Comparison of ENCODE assay signal across 16 cellular contexts in genomic region chr22:38601221-38601764, GRCh38. TPM values are rescaled to one million over a fixed set of nuclear protein-coding genes. Genes with fewer than 3 reads are reported as not detected.
DNase-seq lines count a peak whose midpoint lies in the region; ATAC-seq and TF ChIP-seq lines count a peak whose summit lies in the region.
"Had no signal": no experiment of that assay in that cellular context is flagged by ENCODE, and none has a peak within 500 bp of the region (broad histone marks: within the 10 kb centered on the region; RNA-seq: fewer than 3 reads in every experiment).

No MANE protein-coding gene starts in this region.

- no peaks in the 10 kb centered on the region for H3K27me3 ChIP-seq in testis

- H3K27me3 Mint-ChIP-seq in glutamatergic neuron (ENCODE audit: unreplicated experiment) = no peaks in the 10 kb centered on the region
- no peaks in the 10 kb centered on the region for H3K27me3 Mint-ChIP-seq in nephron progenitor cell (ENCODE audit: low read depth, poor library complexity)
- H3K27me3 Mint-ChIP-seq: CD4-positive, alpha-beta T cell had no signal

- H3K4me1 Mint-ChIP-seq in glutamatergic neuron (ENCODE audit: low read depth, unreplicated experiment) (peaks cover 2% of the 10 kb centered on the region), nephron progenitor cell (peaks cover 1% of the 10 kb centered on the region)
- H3K4me1 Mint-ChIP-seq in stimulated activated effector memory CD8-positive, alpha-beta T cell treated with anti-CD3 and anti-CD28 coated beads, Interleukin-12 subunit alpha, Interleukin-12 subunit beta, amount 100 ng/mL, for 72 hours = no peaks in the 10 kb centered on the region

- H3K36me3 ChIP-seq in testis (ENCODE audit: low read depth, missing control alignments) = no peaks in the 10 kb centered on the region

- 94 to 95% methylated on average over 2 of the region's 2 CpGs for WGBS in testis, 2 donors

- DNase-seq in NCI-H82 (lab: John Stamatoyannopoulos, UW) (peak; percentile 28), NCI-H82 treated with DMSO at 0.1 percent for 48 hours (lab: John Stamatoyannopoulos, UW; ENCODE audit: unreplicated experiment) (no peak), glutamatergic neuron (no peak), nephron progenitor cell (no peak), GM13976 (ENCODE audit: low spot score) (no peak), testis (no peak)
- DNase-seq in stimulated activated effector memory CD8-positive, alpha-beta T cell treated with anti-CD3 and anti-CD28 coated beads, Interleukin-12 subunit alpha, Interleukin-12 subunit beta, amount 100 ng/mL, for 72 hours (ENCODE audit: low spot score in 2 of 2) = no peak
- DNase-seq: AML-193; Caco-2; CD4-positive, alpha-beta T cell; HCEC 1CT had no signal

- H3K9me3 ChIP-seq in testis = no peaks in the 10 kb centered on the region
- H3K9me3 ChIP-seq: A549, Caco-2 had no signal

- H3K27ac ChIP-seq in testis = no peak overlapping the region
- H3K27ac ChIP-seq: 22Rv1, A549, C4-2B had no signal

- TF ChIP-seq CTCF in glutamatergic neuron (IDR thresholded peaks at IDR 0.05; ENCODE audit: partially characterized antibody, unreplicated experiment) (no peak), nephron progenitor cell (IDR thresholded peaks at IDR 0.05) (no peak), GM13976 (IDR thresholded peaks at IDR 0.05; ENCODE audit: borderline replicate concordance, control extremely low read depth, extremely low read depth, insufficient read depth, missing control alignments) (no peak), testis (IDR thresholded peaks at IDR 0.05) (no peak)

- H3K27ac Mint-ChIP-seq in glutamatergic neuron (ENCODE audit: unreplicated experiment) = peak overlapping the region; percentile 1
- peak overlapping the region; percentile 10 for H3K27ac Mint-ChIP-seq in nephron progenitor cell
- H3K27ac Mint-ChIP-seq in stimulated activated effector memory CD8-positive, alpha-beta T cell treated with anti-CD3 and anti-CD28 coated beads, Interleukin-12 subunit alpha, Interleukin-12 subunit beta, amount 100 ng/mL, for 72 hours = no peak overlapping the region
- H3K27ac Mint-ChIP-seq: CD4-positive, alpha-beta T cell; GM23338 had no signal

- in situ Hi-C loops in GM13976 (cut with MboI; ENCODE audit: low sequenced_read_pairs, unreplicated experiment) = no loop called here

- intact Hi-C loops in testis (cut with DNase I; ENCODE audit: low total_unique reads) = no loop called here

- no peaks in the 10 kb centered on the region for H3K9me3 Mint-ChIP-seq in glutamatergic neuron (ENCODE audit: unreplicated experiment)
- no peaks in the 10 kb centered on the region for H3K9me3 Mint-ChIP-seq in nephron progenitor cell
- no peaks in the 10 kb centered on the region for H3K9me3 Mint-ChIP-seq in stimulated activated effector memory CD8-positive, alpha-beta T cell treated with anti-CD3 and anti-CD28 coated beads, Interleukin-12 subunit alpha, Interleukin-12 subunit beta, amount 100 ng/mL, for 72 hours
- H3K9me3 Mint-ChIP-seq: CD4-positive, alpha-beta T cell; GM23338 had no signal

- H3K4me3 ChIP-seq in testis = no peak overlapping the region
- H3K4me3 ChIP-seq: A549, GM23338 had no signal

- no peak for TF ChIP-seq POLR2A in testis (IDR thresholded peaks at IDR 0.05)

- no peak overlapping the region for H3K4me3 Mint-ChIP-seq in glutamatergic neuron (ENCODE audit: unreplicated experiment)
- H3K4me3 Mint-ChIP-seq in nephron progenitor cell = no peak overlapping the region
- H3K4me3 Mint-ChIP-seq in stimulated activated effector memory CD8-positive, alpha-beta T cell treated with anti-CD3 and anti-CD28 coated beads, Interleukin-12 subunit alpha, Interleukin-12 subunit beta, amount 100 ng/mL, for 72 hours = no peak overlapping the region
- H3K4me3 Mint-ChIP-seq: CD4-positive, alpha-beta T cell; GM23338 had no signal

- ATAC-seq in stimulated activated effector memory CD8-positive, alpha-beta T cell treated with anti-CD3 and anti-CD28 coated beads, Interleukin-12 subunit alpha, Interleukin-12 subunit beta, amount 100 ng/mL, for 72 hours = peak; percentile 51
- ATAC-seq: A549, GM23338 had no signal

- H3K36me3 Mint-ChIP-seq in glutamatergic neuron (ENCODE audit: unreplicated experiment) (no peaks in the 10 kb centered on the region), nephron progenitor cell (ENCODE audit: low read depth) (peaks cover 38% of the 10 kb centered on the region)
- no peaks in the 10 kb centered on the region for H3K36me3 Mint-ChIP-seq in stimulated activated effector memory CD8-positive, alpha-beta T cell treated with anti-CD3 and anti-CD28 coated beads, Interleukin-12 subunit alpha, Interleukin-12 subunit beta, amount 100 ng/mL, for 72 hours

- no peaks in the 10 kb centered on the region for H3K4me1 ChIP-seq in testis
- H3K4me1 ChIP-seq: Caco-2 had no signal

RNA-seq across cellular contexts. Expression of gene DMC1, which starts 31.3 kb away (rescaled TPM):
- total RNA-seq in glutamatergic neuron (ENCODE audit: unreplicated experiment) (4.2 TPM), testis (10 to 100 TPM in 1 of 2 donors, 1 to 10 TPM in 1; 8.9 to 17.6 TPM)
- 18.3 TPM for polyA plus RNA-seq in testis (ENCODE audit: insufficient read depth, low read depth, low replicate concordance)
- total RNA-seq: HT-29 had no signal

RNA-seq across cellular contexts. Expression of gene FAM227A, which starts 54.9 kb away (rescaled TPM):
- total RNA-seq in glutamatergic neuron (ENCODE audit: unreplicated experiment) (6.3 TPM), testis (10 to 100 TPM; 16.3 to 41.8 TPM)
- polyA plus RNA-seq in testis (ENCODE audit: insufficient read depth, low read depth, low replicate concordance) = 18.0 TPM

RNA-seq across cellular contexts. Expression of gene CBY1, which starts 55.1 kb away (rescaled TPM):
- total RNA-seq in glutamatergic neuron (ENCODE audit: unreplicated experiment) (34.9 TPM), testis (10 to 100 TPM; 24.9 to 30.9 TPM)
- polyA plus RNA-seq in testis (ENCODE audit: insufficient read depth, low read depth, low replicate concordance) = 50.8 TPM
